In genomic region chr6:72824833-72825232, GRCh38 we compare ENCODE assay signal across 12 cellular contexts.
A peak's percentile ranks its signal among the peaks of the same experiment; 100 is the strongest.
DNase-seq lines count a peak whose midpoint lies in the region; ATAC-seq and TF ChIP-seq lines count a peak whose summit lies in the region.
"Had no signal": no experiment of that assay in that cellular context is flagged by ENCODE, and none has a peak within 500 bp of the region (broad histone marks: within the 10 kb centered on the region; RNA-seq: fewer than 3 reads in every experiment).

No MANE protein-coding gene starts in this region.

- no peak overlapping the region for H3K27ac Mint-ChIP-seq in immature natural killer cell

- no peaks in the 10 kb centered on the region for H3K36me3 ChIP-seq in GM06990 (ENCODE audit: control insufficient read depth, insufficient read depth, low read length)
- H3K36me3 ChIP-seq: vagina had no signal

- no peak overlapping the region for H3K4me3 ChIP-seq in GM06990 (replicated peaks; ENCODE audit: low read depth, low read length)
- H3K4me3 ChIP-seq: vagina had no signal

- DNase-seq in GM06990 (ENCODE audit: extremely low read depth, insufficient read length): peak; percentile 6
- peak; percentile 6 for DNase-seq in SW480 (ENCODE audit: low spot score)
- DNase-seq in NCI-H1694 (lab: John Stamatoyannopoulos, UW): no peak
- DNase-seq in NCI-H2107 treated with DMSO at 0.1 percent for 48 hours (lab: John Stamatoyannopoulos, UW; ENCODE audit: unreplicated experiment): no peak
- DNase-seq in immature natural killer cell: no peak
- DNase-seq: NCI-H1930, nucleus accumbens had no signal

- H3K27me3 ChIP-seq in GM06990 (replicated peaks; ENCODE audit: control insufficient read depth, insufficient read depth, low read length): no peaks in the 10 kb centered on the region
- H3K27me3 ChIP-seq: vagina had no signal

- ATAC-seq in GM18909 (IDR thresholded peaks at IDR 0.05; ENCODE audit: poor library complexity, unreplicated experiment) (peak; percentile 69), HG02678 (IDR thresholded peaks at IDR 0.05; ENCODE audit: unreplicated experiment) (peak; percentile 71), HG03135 (IDR thresholded peaks at IDR 0.05; ENCODE audit: unreplicated experiment) (no peak)
- ATAC-seq: esophagus mucosa had no signal

- peaks cover 0 to 3% (median 0%) of the 10 kb centered on the region in 3 donors for H3K27me3 Mint-ChIP-seq in immature natural killer cell (ENCODE audit: low read depth in 3 of 3)

- peaks cover 0 to 4% of the 10 kb centered on the region in 2 donors for H3K4me1 Mint-ChIP-seq in immature natural killer cell

- H3K9me3 Mint-ChIP-seq in immature natural killer cell: peaks cover 0 to 5% (median 0%) of the 10 kb centered on the region in 6 donors

- no peak overlapping the region for H3K4me3 Mint-ChIP-seq in immature natural killer cell

- peaks cover 0 to 5% (median 3%) of the 10 kb centered on the region in 3 donors for H3K36me3 Mint-ChIP-seq in immature natural killer cell

- no peak for TF ChIP-seq CTCF in GM06990 (IDR thresholded peaks at IDR 0.05; ENCODE audit: insufficient read depth, low read length, poor library complexity, severe bottlenecking)

Comparison
In these comparisons a context has a peak if more than half of its experiments do, and no peak if none do; other contexts are left out.
1. DNase-seq: peak in GM06990 (single experiment) and SW480 (single experiment); none in NCI-H1694 (single experiment), NCI-H2107 treated with DMSO at 0.1 percent for 48 hours (single experiment) and immature natural killer cell (0 of 3).